In genomic region chr10:124043310-124044142, GRCh38 we compare ENCODE assay signal across 1 cellular context.
TF ChIP-seq lines count a peak whose summit lies in the region.

No MANE protein-coding gene starts in this region.

TF ChIP-seq in HepG2, 621 proteins besides CTCF, POLR2A, EP300 and RAD21 (continued from another document and continues in another):
- TF ChIP-seq ZFP36L2 (CRISPR knock-in tag; IDR thresholded peaks at IDR 0.05) (no peak), ZNF101 (CRISPR knock-in tag; IDR thresholded peaks at IDR 0.05; ENCODE audit: borderline replicate concordance, low read depth) (no peak), TOPORS (CRISPR knock-in tag; IDR thresholded peaks at IDR 0.05) (no peak), SCMH1 (CRISPR knock-in tag; IDR thresholded peaks at IDR 0.05; ENCODE audit: borderline replicate concordance) (no peak), PATZ1 (CRISPR knock-in tag; IDR thresholded peaks at IDR 0.05) (no peak; the same call in 1 of the 2 replicates), STAT6 (CRISPR knock-in tag; IDR thresholded peaks at IDR 0.05; ENCODE audit: borderline replicate concordance) (peak; percentile 95; the same call in 1 of the 2 replicates), POGK (CRISPR knock-in tag; conservative IDR thresholded peaks at IDR 0.05) (no peak), ZNF782 (CRISPR knock-in tag; IDR thresholded peaks at IDR 0.05; ENCODE audit: borderline replicate concordance) (no peak), SRSF4 (IDR thresholded peaks at IDR 0.05; ENCODE audit: low read depth, low read length, poor library complexity, severe bottlenecking) (no peak), BCLAF1 (IDR thresholded peaks at IDR 0.05) (no peak), ZNF296 (CRISPR knock-in tag; conservative IDR thresholded peaks at IDR 0.05) (no peak), ZMYM2 (CRISPR knock-in tag; IDR thresholded peaks at IDR 0.05) (peak; percentile 93), BORCS8-MEF2B (CRISPR knock-in tag; IDR thresholded peaks at IDR 0.05) (peak; percentile 66; the same call in 1 of the 2 replicates), GFI1 (CRISPR knock-in tag; IDR thresholded peaks at IDR 0.05; ENCODE audit: borderline replicate concordance) (peak; percentile 79; the same call in 1 of the 2 replicates), ZNF260 (CRISPR knock-in tag; IDR thresholded peaks at IDR 0.05; ENCODE audit: borderline replicate concordance, low read depth) (no peak), ZBTB10 (CRISPR knock-in tag; IDR thresholded peaks at IDR 0.05; ENCODE audit: borderline replicate concordance) (peak; percentile 26; the same call in 1 of the 2 replicates), YY1 (IDR thresholded peaks at IDR 0.05; ENCODE audit: insufficient read depth, insufficient replicate concordance, low read depth, low read length) (no peak), HNRNPUL1 (IDR thresholded peaks at IDR 0.05; ENCODE audit: low read depth, low read length) (no peak), TSC22D2 (CRISPR knock-in tag; IDR thresholded peaks at IDR 0.05; ENCODE audit: borderline replicate concordance) (no peak), ZNF644 (CRISPR knock-in tag; IDR thresholded peaks at IDR 0.05; ENCODE audit: low read depth) (peak; percentile 66), NFIB (CRISPR knock-in tag; IDR thresholded peaks at IDR 0.05; ENCODE audit: borderline replicate concordance) (no peak), ZBTB21 (CRISPR knock-in tag; IDR thresholded peaks at IDR 0.05) (no peak), NFAT5 (CRISPR knock-in tag; IDR thresholded peaks at IDR 0.05) (0 out of 2 replicates have a peak, but pooled peaks have one; percentile 49), SALL2 (CRISPR knock-in tag; IDR thresholded peaks at IDR 0.05) (0 out of 2 replicates have a peak, but pooled peaks have one; percentile 56), BCL6 (CRISPR knock-in tag; IDR thresholded peaks at IDR 0.05) (peak; percentile 98), SP5 (CRISPR knock-in tag; IDR thresholded peaks at IDR 0.05; ENCODE audit: borderline replicate concordance, low read depth) (peak; percentile 70; the same call in 1 of the 2 replicates), ZNF235 (CRISPR knock-in tag; IDR thresholded peaks at IDR 0.05; ENCODE audit: borderline replicate concordance) (no peak), ATF6 (CRISPR knock-in tag; conservative IDR thresholded peaks at IDR 0.05) (no peak), NFE2L1 (CRISPR knock-in tag; IDR thresholded peaks at IDR 0.05; ENCODE audit: borderline replicate concordance) (no peak; the same call in 1 of the 2 replicates), NR1H2 (CRISPR knock-in tag; IDR thresholded peaks at IDR 0.05; ENCODE audit: borderline replicate concordance, low read depth) (no peak), ZNF777 (CRISPR knock-in tag; IDR thresholded peaks at IDR 0.05) (peak; percentile 60), IRF1 (CRISPR knock-in tag; IDR thresholded peaks at IDR 0.05; ENCODE audit: low read depth) (no peak; the same call in 1 of the 2 replicates), SRSF9 (IDR thresholded peaks at IDR 0.05; ENCODE audit: borderline replicate concordance, insufficient read depth, low read depth, low read length, poor library complexity, severe bottlenecking) (no peak), ETV5 (CRISPR knock-in tag; IDR thresholded peaks at IDR 0.05; ENCODE audit: borderline replicate concordance) (peak; percentile 91; the same call in 1 of the 2 replicates), U2AF2 (IDR thresholded peaks at IDR 0.05; ENCODE audit: low read depth, low read length) (no peak)
